17 cellular contexts compared by ENCODE assay signal in the genomic region with DNA sequence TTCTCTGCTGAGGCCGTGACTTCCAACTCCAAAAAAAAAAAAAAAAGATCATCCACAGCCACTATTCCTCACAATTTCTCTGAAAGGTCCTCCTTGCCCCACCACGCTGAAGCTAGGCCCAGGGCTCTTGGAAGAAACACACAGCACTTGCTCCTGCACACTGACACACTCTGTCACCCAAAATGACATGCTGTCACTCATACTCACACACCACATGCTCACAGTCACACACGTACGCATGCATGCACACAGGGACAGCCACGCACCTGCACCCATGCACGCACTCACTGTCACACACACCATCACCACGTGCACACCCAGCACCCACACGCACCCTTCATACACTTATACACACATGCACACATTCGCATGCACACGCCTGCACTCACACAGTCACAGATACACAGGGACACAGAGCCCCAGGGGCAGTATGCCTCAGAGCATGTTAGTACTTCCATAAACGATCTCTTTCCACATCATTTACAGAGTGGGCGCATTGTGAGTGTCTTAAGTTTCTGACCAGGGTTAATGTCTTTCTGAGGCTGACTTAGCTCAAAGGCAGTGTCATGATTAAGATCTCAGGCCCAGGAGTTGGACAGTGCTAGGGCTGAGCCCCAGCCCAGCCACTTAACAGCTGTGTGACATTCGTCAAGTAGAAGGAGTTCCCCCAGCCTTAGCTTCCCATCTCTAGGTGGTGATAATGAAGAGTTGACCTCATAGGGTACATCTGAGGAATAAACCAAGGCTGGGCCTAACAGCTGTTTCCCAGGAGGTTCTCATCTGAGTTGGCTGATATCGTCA.
"Had no signal": no experiment of that assay in that cellular context is flagged by ENCODE, and none has a peak within 500 bp of the region (broad histone marks: within the 10 kb centered on the region; RNA-seq: fewer than 3 reads in every experiment).

No MANE protein-coding gene starts in this region.

- H3K36me3 Mint-ChIP-seq: stimulated activated effector memory CD8-positive, alpha-beta T cell treated with anti-CD3 and anti-CD28 coated beads, Interleukin-12 subunit alpha, Interleukin-12 subunit beta, amount 100 ng/mL, for 72 hours had no signal

- H3K27ac ChIP-seq: lower lobe of right lung, pancreas, thyroid gland had no signal

- FAIRE-seq: pancreas, small intestine had no signal

- H3K4me3 Mint-ChIP-seq: activated T-helper 17 cell treated with anti-CD3 and anti-CD28 coated beads, Interleukin-2, amount 50 U/mL, for 72 hours; endodermal cell; stimulated activated effector memory CD8-positive, alpha-beta T cell treated with anti-CD3 and anti-CD28 coated beads, Interleukin-12 subunit alpha, Interleukin-12 subunit beta, amount 100 ng/mL, for 72 hours; T-helper 17 cell had no signal

- H3K27me3 Mint-ChIP-seq: activated T-helper 17 cell treated with anti-CD3 and anti-CD28 coated beads, Interleukin-2, amount 50 U/mL, for 72 hours had no signal

- H3K36me3 ChIP-seq: lower lobe of right lung, pancreas, thyroid gland had no signal

- H3K4me3 ChIP-seq: lower lobe of right lung, pancreas, thyroid gland had no signal

- H3K27me3 ChIP-seq: pancreas, thyroid gland had no signal

- H3K9me3 ChIP-seq: lower lobe of right lung, pancreas, thyroid gland had no signal

- ATAC-seq: activated T-helper 17 cell treated with anti-CD3 and anti-CD28 coated beads, Interleukin-2, amount 50 U/mL, for 72 hours; lower lobe of right lung; pancreas; T-helper 17 cell had no signal

- H3K4me1 ChIP-seq: lower lobe of right lung, pancreas had no signal

- H3K27ac Mint-ChIP-seq: activated T-helper 17 cell treated with anti-CD3 and anti-CD28 coated beads, Interleukin-2, amount 50 U/mL, for 72 hours; endodermal cell; stimulated activated effector memory CD8-positive, alpha-beta T cell treated with anti-CD3 and anti-CD28 coated beads, Interleukin-12 subunit alpha, Interleukin-12 subunit beta, amount 100 ng/mL, for 72 hours; T-helper 17 cell had no signal

- H3K4me1 Mint-ChIP-seq: stimulated activated effector memory CD8-positive, alpha-beta T cell treated with anti-CD3 and anti-CD28 coated beads, Interleukin-12 subunit alpha, Interleukin-12 subunit beta, amount 100 ng/mL, for 72 hours had no signal

- H3K9me3 Mint-ChIP-seq: activated T-helper 17 cell treated with anti-CD3 and anti-CD28 coated beads, Interleukin-2, amount 50 U/mL, for 72 hours; endodermal cell; nephron; stimulated activated effector memory CD8-positive, alpha-beta T cell treated with anti-CD3 and anti-CD28 coated beads, Interleukin-12 subunit alpha, Interleukin-12 subunit beta, amount 100 ng/mL, for 72 hours had no signal

- DNase-seq: activated CD4-positive, alpha-beta T cell treated with anti-CD3 and anti-CD28 coated beads, Interleukin-2, amount 50 U/mL, for 1 hour; activated CD4-positive, CD25-positive, alpha-beta regulatory T cell; activated naive CD4-positive, alpha-beta T cell treated with anti-CD3 and anti-CD28 coated beads, Interleukin-2, amount 50 U/mL, for 16 hours; activated T-cell treated with anti-CD3 and anti-CD28 coated beads for 4 hours; cerebellar nuclear complex; dermis blood vessel endothelial cell; endodermal cell; erythroblast; hippocampal formation; pancreas; small intestine; T-helper 17 cell; thyroid gland had no signal
